ENCODE assay signal across 19 cellular contexts in genomic region chr21:46552865-46553379, GRCh38. TPM values are rescaled to one million over a fixed set of nuclear protein-coding genes. Genes with fewer than 3 reads are reported as not detected.
DNase-seq lines count a peak whose midpoint lies in the region; ATAC-seq and TF ChIP-seq lines count a peak whose summit lies in the region.
"Had no signal": no experiment of that assay in that cellular context is flagged by ENCODE, and none has a peak within 500 bp of the region (broad histone marks: within the 10 kb centered on the region; RNA-seq: fewer than 3 reads in every experiment).

No MANE protein-coding gene starts in this region.

- no peak for TF ChIP-seq CTCF in CD4-positive, alpha-beta T cell (IDR thresholded peaks at IDR 0.05)
- TF ChIP-seq CTCF in IMR-90 (conservative IDR thresholded peaks at IDR 0.05; ENCODE audit: low read depth, low read length) = no peak

- H3K79me1 ChIP-seq in IMR-90 (ENCODE audit: low read depth in 1 of 2, low read length in 2 of 2) = no peaks in the 10 kb centered on the region

- no peak overlapping the region for H2BK5ac ChIP-seq in IMR-90 (ENCODE audit: low read depth, low read length, poor library complexity, severe bottlenecking)

- no peak overlapping the region for H2BK20ac ChIP-seq in IMR-90 (ENCODE audit: low read depth, low read length)

- no peaks in the 10 kb centered on the region for H3K9me1 ChIP-seq in IMR-90 (ENCODE audit: insufficient read depth, low read length)

- peaks cover 81% of the 10 kb centered on the region for H3K4me1 Mint-ChIP-seq in CD4-positive, alpha-beta T cell (ENCODE audit: low read depth)
- peaks cover 27% of the 10 kb centered on the region for H3K4me1 Mint-ChIP-seq in dendritic cell treated with granulocyte-macrophage colony-stimulating factor and Interleukin-4, amounts not matched to agents 40 ng/mL and 50 ng/mL, for 4 days (ENCODE audit: low read depth)
- H3K4me1 Mint-ChIP-seq in natural killer cell treated with Interleukin-12 subunit alpha and Interleukin-12 subunit beta and Interleukin-15 and Interleukin-18, amount 100 ng/mL, for 72 hours (ENCODE audit: low read depth in 2 of 2) = peaks cover 23 to 24% of the 10 kb centered on the region in 2 donors

- no peak overlapping the region for H4K5ac ChIP-seq in IMR-90 (ENCODE audit: low read depth, low read length)

- H2BK120ac ChIP-seq in IMR-90 (ENCODE audit: low read depth, low read length) = no peak overlapping the region

- peaks cover 58% of the 10 kb centered on the region for H3K36me3 ChIP-seq in IMR-90 (ENCODE audit: control insufficient read depth, insufficient read depth, low read length)

- H3K27ac Mint-ChIP-seq in CD4-positive, alpha-beta T cell = peak overlapping the region; percentile 98
- H3K27ac Mint-ChIP-seq in dendritic cell treated with granulocyte-macrophage colony-stimulating factor and Interleukin-4, amounts not matched to agents 40 ng/mL and 50 ng/mL, for 4 days = peak overlapping the region; percentile 82
- H3K27ac Mint-ChIP-seq in natural killer cell treated with Interleukin-12 subunit alpha and Interleukin-12 subunit beta and Interleukin-15 and Interleukin-18, amount 100 ng/mL, for 72 hours = peak overlapping the region; percentile 61 to 92
- H3K27ac Mint-ChIP-seq: activated T-helper 2 cell treated with anti-CD3 and anti-CD28 coated beads, Interferon-gamma antibody, Interleukin-2, Interleukin-4, amounts not matched to agents 10 μg/mL and 5 μg/mL and 100 μg/mL, durations not matched to agents 14 hours and 24 hours and 36 hours had no signal

- no peak for TF ChIP-seq POLR2A in IMR-90 (IDR thresholded peaks at IDR 0.05; ENCODE audit: low read depth, low read length)

- no peak overlapping the region for H3K4me3 ChIP-seq in IMR-90 (ENCODE audit: insufficient read depth, low read depth, low read length)
- H3K4me3 ChIP-seq: hepatocyte, mucosa of descending colon, prostate gland had no signal

- BruUV-seq in IMR-90 (replicated peaks; lab: Mats Ljungman, UMichigan) = TSS peak; percentile 16

- no peak overlapping the region for H4K91ac ChIP-seq in IMR-90 (ENCODE audit: insufficient read depth, low read depth, low read length)

- H4K20me1 ChIP-seq in IMR-90 (ENCODE audit: insufficient read depth, low read length) = no peaks in the 10 kb centered on the region; the same call in 1 of the 2 replicates

- peaks cover 2% of the 10 kb centered on the region for H3K9me3 Mint-ChIP-seq in CD4-positive, alpha-beta T cell
- peaks cover 9% of the 10 kb centered on the region for H3K9me3 Mint-ChIP-seq in dendritic cell treated with granulocyte-macrophage colony-stimulating factor and Interleukin-4, amounts not matched to agents 40 ng/mL and 50 ng/mL, for 4 days
- H3K9me3 Mint-ChIP-seq in natural killer cell treated with Interleukin-12 subunit alpha and Interleukin-12 subunit beta and Interleukin-15 and Interleukin-18, amount 100 ng/mL, for 72 hours = no peaks in the 10 kb centered on the region
- H3K9me3 Mint-ChIP-seq: activated T-helper 2 cell treated with anti-CD3 and anti-CD28 coated beads, Interferon-gamma antibody, Interleukin-2, Interleukin-4, amounts not matched to agents 10 μg/mL and 5 μg/mL and 100 μg/mL, durations not matched to agents 14 hours and 24 hours and 36 hours had no signal

- no CpG with 5 or more reads among the region's 5 CpGs for WGBS in IMR-90 (ENCODE audit: extremely low coverage in 2 of 2, insufficient read length in 1 of 2), 2 experiments

- H3K27ac ChIP-seq in CD4-positive, alpha-beta T cell (ENCODE audit: low read depth, low read length) = peak overlapping the region; percentile 87
- H3K27ac ChIP-seq in IMR-90 (ENCODE audit: insufficient read depth, low read length) = no peak overlapping the region
- H3K27ac ChIP-seq: brain microvascular endothelial cell, hepatocyte, prostate gland had no signal

- no peak overlapping the region for H3K56ac ChIP-seq in IMR-90 (ENCODE audit: extremely low read depth, insufficient read depth, low read length)

- H3K27me3 ChIP-seq in CD4-positive, alpha-beta T cell (ENCODE audit: control insufficient read depth, insufficient read depth, low read length) = no peaks in the 10 kb centered on the region
- no peaks in the 10 kb centered on the region for H3K27me3 ChIP-seq in IMR-90 (ENCODE audit: control insufficient read depth, insufficient read depth, low read length)
- H3K27me3 ChIP-seq: brain microvascular endothelial cell, hepatocyte had no signal

- H3K4me3 Mint-ChIP-seq in CD4-positive, alpha-beta T cell = peak overlapping the region; percentile 74
- no peak overlapping the region for H3K4me3 Mint-ChIP-seq in dendritic cell treated with granulocyte-macrophage colony-stimulating factor and Interleukin-4, amounts not matched to agents 40 ng/mL and 50 ng/mL, for 4 days
- peak overlapping the region; percentile 76 for H3K4me3 Mint-ChIP-seq in natural killer cell treated with Interleukin-12 subunit alpha and Interleukin-12 subunit beta and Interleukin-15 and Interleukin-18, amount 100 ng/mL, for 72 hours

- H2AK5ac ChIP-seq in IMR-90 (ENCODE audit: low read depth, low read length) = no peak overlapping the region

- no peak for DNase-seq in CD4-positive, alpha-beta T cell
- no peak for DNase-seq in IMR-90
- DNase-seq in natural killer cell treated with Interleukin-12 subunit alpha and Interleukin-12 subunit beta and Interleukin-15 and Interleukin-18, amount 100 ng/mL, for 72 hours (ENCODE audit: low spot score) = no peak
- DNase-seq in NCI-H524 treated with DMSO at 0.1 percent for 48 hours (lab: John Stamatoyannopoulos, UW) = no peak
- no peak for DNase-seq in NCI-H1417 treated with DMSO at 0.1 percent for 48 hours (lab: John Stamatoyannopoulos, UW)
- no peak for DNase-seq in GM19238 (ENCODE audit: insufficient read length, low spot score)
- DNase-seq in RKO (ENCODE audit: low spot score) = no peak
- DNase-seq: activated CD4-positive, alpha-beta T cell treated with anti-CD3 and anti-CD28 coated beads for 48 hours; brain microvascular endothelial cell; DMS79; kidney glomerular epithelial cell; NCI-H1436 had no signal

- no peaks in the 10 kb centered on the region for H3K27me3 Mint-ChIP-seq in CD4-positive, alpha-beta T cell
- no peaks in the 10 kb centered on the region for H3K27me3 Mint-ChIP-seq in dendritic cell treated with granulocyte-macrophage colony-stimulating factor and Interleukin-4, amounts not matched to agents 40 ng/mL and 50 ng/mL, for 4 days
- no peaks in the 10 kb centered on the region for H3K27me3 Mint-ChIP-seq in natural killer cell treated with Interleukin-12 subunit alpha and Interleukin-12 subunit beta and Interleukin-15 and Interleukin-18, amount 100 ng/mL, for 72 hours

- no peak overlapping the region for H3K9ac ChIP-seq in IMR-90 (ENCODE audit: low read depth, low read length)

- H2BK15ac ChIP-seq in IMR-90 (ENCODE audit: low read depth, low read length) = no peak overlapping the region

- ATAC-seq in CD4-positive, alpha-beta T cell (ENCODE audit: poor library complexity) = no peak
- ATAC-seq in IMR-90 (ENCODE audit: low read depth) = no peak
- no peak for ATAC-seq in natural killer cell treated with Interleukin-12 subunit alpha and Interleukin-12 subunit beta and Interleukin-15 and Interleukin-18, amount 100 ng/mL, for 72 hours
- ATAC-seq: Right ventricle myocardium inferior had no signal

- no peaks in the 10 kb centered on the region for H3K4me1 ChIP-seq in IMR-90 (ENCODE audit: control insufficient read depth, insufficient read depth, low read length)
- H3K4me1 ChIP-seq: prostate gland had no signal

- in situ Hi-C loops in IMR-90 (cut with MboI; ENCODE audit: low sequenced_read_pairs) = no loop called here

- no peak overlapping the region for H3K4me2 ChIP-seq in IMR-90 (ENCODE audit: low read depth, low read length)
- H3K4me2 ChIP-seq: hepatocyte had no signal

- POLR2A ChIA-PET in CD4-positive, alpha-beta T cell (lab: Charles Lee) = interaction anchor here (0.7 to 5.4 kb wide), 15 partner anchors 8 to 159 kb away, joined by 3 to 130 read pairs (median 7); partner anchors contain the start of genes DIP2A, PRMT2 and S100B
- POLR2A ChIA-PET in IMR-90 (lab: Charles Lee; ENCODE audit: unreplicated experiment) = no interaction called here

- peaks cover 68% of the 10 kb centered on the region for H3K36me3 Mint-ChIP-seq in CD4-positive, alpha-beta T cell (ENCODE audit: low read depth)
- peaks cover 84% of the 10 kb centered on the region for H3K36me3 Mint-ChIP-seq in dendritic cell treated with granulocyte-macrophage colony-stimulating factor and Interleukin-4, amounts not matched to agents 40 ng/mL and 50 ng/mL, for 4 days (ENCODE audit: low read depth)
- peaks cover 6% of the 10 kb centered on the region for H3K36me3 Mint-ChIP-seq in natural killer cell treated with Interleukin-12 subunit alpha and Interleukin-12 subunit beta and Interleukin-15 and Interleukin-18, amount 100 ng/mL, for 72 hours

- dilution Hi-C loops in IMR-90 (cut with HindIII; ENCODE audit: low sequenced_read_pairs, unreplicated experiment) = no loop called here

- intact Hi-C loops in CD4-positive, alpha-beta T cell (cut with DNase I, micrococcal nuclease) = loop anchor here (1.0 to 5.0 kb wide), 3 partner anchors 12 to 96 kb away; partner anchors contain the start of gene DIP2A (in 1 of the 2)
- intact Hi-C loops in IMR-90 (cut with micrococcal nuclease) = no loop called here
- intact Hi-C loops in dendritic cell treated with granulocyte-macrophage colony-stimulating factor and Interleukin-4, amounts not matched to agents 40 ng/mL and 50 ng/mL, for 4 days (cut with micrococcal nuclease) = no loop called here

- no peak overlapping the region for H3K4ac ChIP-seq in IMR-90 (ENCODE audit: low read depth, low read length)

- no peaks in the 10 kb centered on the region for H3K9me3 ChIP-seq in CD4-positive, alpha-beta T cell (ENCODE audit: control insufficient read depth, low read length)
- no peaks in the 10 kb centered on the region for H3K9me3 ChIP-seq in IMR-90 (ENCODE audit: control insufficient read depth, insufficient read depth, low read length)
- H3K9me3 ChIP-seq: mucosa of descending colon, prostate gland had no signal

- H3K18ac ChIP-seq in IMR-90 (ENCODE audit: low read depth, low read length) = no peak overlapping the region

- TF ChIP-seq RAD21 in IMR-90 (IDR thresholded peaks at IDR 0.05; ENCODE audit: low read length) = no peak

- H4K8ac ChIP-seq in IMR-90 (ENCODE audit: low read depth in 2 of 2, low read length in 2 of 2) = no peak overlapping the region

- H3K23ac ChIP-seq in IMR-90 (ENCODE audit: low read depth, low read length) = no peak overlapping the region

- no peak overlapping the region for H3K14ac ChIP-seq in IMR-90 (replicated peaks; ENCODE audit: low read depth, low read length)

- no peak overlapping the region for H2AK9ac ChIP-seq in IMR-90 (replicated peaks; ENCODE audit: low read depth, low read length, poor library complexity)

- CTCF ChIA-PET in CD4-positive, alpha-beta T cell (lab: Charles Lee) = interaction anchor here (0.9 to 2.7 kb wide), 4 partner anchors 8 to 87 kb away, joined by 3 to 12 read pairs (median 4); partner anchors contain the start of gene PRMT2
- CTCF ChIA-PET in IMR-90 (lab: Yijun Ruan, JAX) = no interaction called here

- no peak overlapping the region for H2AFZ ChIP-seq in IMR-90 (replicated peaks; ENCODE audit: low read length, poor library complexity)
- H2AFZ ChIP-seq: hepatocyte had no signal

RNA-seq across cellular contexts. Expression of gene S100B, which starts 52.0 kb away (rescaled TPM):
- total RNA-seq in CD4-positive, alpha-beta T cell = under 1 TPM; 0.47 to 0.52 TPM
- total RNA-seq in IMR-90 (2012; rRNA removed) = 0.18 TPM in 1 of 2 replicates, not detected in the other
- polyA plus RNA-seq in IMR-90 (2012; rRNA removed) = 0.26 and 0.43 TPM in 2 replicates
- polyA plus RNA-seq in IMR-90 (2012; cell fraction: cytosol; rRNA removed) = 0.04 and 0.16 TPM in 2 replicates
- 0.14 TPM in 1 of 2 replicates, not detected in the other for polyA plus RNA-seq in IMR-90 (2012; cell fraction: nucleus; rRNA removed; ENCODE audit: low replicate concordance)
- total RNA-seq in natural killer cell treated with Interleukin-12 subunit alpha and Interleukin-12 subunit beta and Interleukin-15 and Interleukin-18, amount 100 ng/mL, for 72 hours = not detected
- total RNA-seq: activated T-helper 2 cell treated with anti-CD3 and anti-CD28 coated beads, Interferon-gamma antibody, Interleukin-2, Interleukin-4, amounts not matched to agents 10 μg/mL and 5 μg/mL and 100 μg/mL, durations not matched to agents 14 hours and 24 hours and 36 hours; hepatocyte; LHCN-M2 had no signal
- polyA plus RNA-seq: hepatocyte had no signal

Comparison
In these comparisons a context has a peak if more than half of its experiments do, and no peak if none do; other contexts are left out.
1. intact Hi-C loops: an anchor here in CD4-positive, alpha-beta T cell (1.0 to 5.0 kb wide); none called in IMR-90 and dendritic cell treated with granulocyte-macrophage colony-stimulating factor and Interleukin-4, amounts not matched to agents 40 ng/mL and 50 ng/mL, for 4 days.